In genomic region chr5:150124111-150124557, GRCh38 we compare ENCODE assay signal across 24 cellular contexts. TPM values are rescaled to one million over a fixed set of nuclear protein-coding genes. Genes with fewer than 3 reads are reported as not detected.
"Had no signal": no experiment of that assay in that cellular context is flagged by ENCODE, and none has a peak within 500 bp of the region (broad histone marks: within the 10 kb centered on the region; RNA-seq: fewer than 3 reads in every experiment).

No MANE protein-coding gene starts in this region.

- H3K27ac Mint-ChIP-seq: activated CD4-positive, alpha-beta T cell treated with anti-CD3 and anti-CD28 coated beads, Interleukin-2, amount 10 ng/mL, durations not matched to agents 7 days and 5 days; activated CD8-positive, alpha-beta T cell treated with anti-CD3 and anti-CD28 coated beads, Interleukin-2, amount 10 ng/mL, durations not matched to agents 7 days and 5 days had no signal

- H3K36me3 ChIP-seq: breast epithelium had no signal

- H3K4me3 ChIP-seq: breast epithelium, esophagus squamous epithelium, heart right ventricle, lower lobe of right lung, testis, upper lobe of left lung had no signal

- H3K9me3 Mint-ChIP-seq: activated CD4-positive, alpha-beta T cell treated with anti-CD3 and anti-CD28 coated beads, Interleukin-2, amount 10 ng/mL, durations not matched to agents 7 days and 5 days; activated T-cell treated with anti-CD3 and anti-CD28 coated beads, Interleukin-2, amount 50 U/mL, for 4 hours; nephron had no signal

- H3K27me3 Mint-ChIP-seq: activated CD4-positive, alpha-beta T cell treated with anti-CD3 and anti-CD28 coated beads, Interleukin-2, amount 10 ng/mL, durations not matched to agents 7 days and 5 days had no signal

- H3K9me3 ChIP-seq: breast epithelium, esophagus squamous epithelium, heart right ventricle, lower lobe of right lung, SK-N-SH, testis, upper lobe of left lung had no signal

- H3K27ac ChIP-seq: esophagus squamous epithelium, lower lobe of right lung had no signal

- H3K27me3 ChIP-seq: breast epithelium, esophagus squamous epithelium, heart right ventricle, testis, upper lobe of left lung had no signal

- DNase-seq: activated CD4-positive, alpha-beta T cell treated with anti-CD3 and anti-CD28 coated beads, Interleukin-2, amount 10 ng/mL, durations not matched to agents 7 days and 5 days; activated CD4-positive, CD25-positive, alpha-beta regulatory T cell; activated CD8-positive, alpha-beta T cell treated with anti-CD3 and anti-CD28 coated beads, Interleukin-2, amount 10 ng/mL, durations not matched to agents 7 days and 5 days; activated effector memory CD4-positive, alpha-beta T cell treated with Interleukin-2 at 50 U/mL for 16 hours; activated naive CD4-positive, alpha-beta T cell treated with anti-CD3 and anti-CD28 coated beads, Interleukin-2, amount 50 U/mL, for 16 hours; activated T-cell treated with anti-CD3 and anti-CD28 coated beads, Interleukin-2, amount 50 U/mL, for 4 hours; cortex of kidney; effector CD4-positive, alpha-beta T cell; esophagus squamous epithelium; heart right ventricle; lower lobe of right lung; nucleus accumbens; SK-N-SH; stimulated activated CD4-positive, alpha-beta T cell treated with anti-CD3 and anti-CD28 coated beads, Interleukin-15, amount 100 ng/mL, for 24 hours; stimulated activated CD4-positive, alpha-beta T cell treated with anti-CD3 and anti-CD28 coated beads, Interleukin-4, amount 100 ng/mL, for 1 hour; T1000; testis had no signal

- H3K4me1 Mint-ChIP-seq: nephron had no signal

- H3K4me3 Mint-ChIP-seq: activated CD4-positive, alpha-beta T cell treated with anti-CD3 and anti-CD28 coated beads, Interleukin-2, amount 10 ng/mL, durations not matched to agents 7 days and 5 days; activated CD8-positive, alpha-beta T cell treated with anti-CD3 and anti-CD28 coated beads, Interleukin-2, amount 10 ng/mL, durations not matched to agents 7 days and 5 days; activated T-cell treated with anti-CD3 and anti-CD28 coated beads, Interleukin-2, amount 50 U/mL, for 4 hours; nephron had no signal

- H3K4me1 ChIP-seq: breast epithelium had no signal

RNA-seq across cellular contexts. Expression of gene CSF1R, which starts 37.8 kb away (rescaled TPM):
- total RNA-seq: activated CD8-positive, alpha-beta T cell treated with anti-CD3 and anti-CD28 coated beads, Interleukin-2, amount 10 ng/mL, durations not matched to agents 7 days and 5 days; renal cortical epithelial cell had no signal

RNA-seq across cellular contexts. Expression of gene CDX1, which starts 42.4 kb away (rescaled TPM):
- total RNA-seq: activated CD4-positive, alpha-beta T cell treated with anti-CD3 and anti-CD28 coated beads, Interleukin-2, amount 10 ng/mL, durations not matched to agents 7 days and 5 days; activated CD8-positive, alpha-beta T cell treated with anti-CD3 and anti-CD28 coated beads, Interleukin-2, amount 10 ng/mL, durations not matched to agents 7 days and 5 days; astrocyte; esophagus squamous epithelium; lower lobe of right lung; renal cortical epithelial cell; skeletal muscle tissue; T-helper 1 cell treated with Interleukin-12 subunit alpha and Interleukin-12 subunit beta and Interleukin-4 antibody, amounts not matched to agents 30 ng/mL and 1 ng/mL, for 36 hours had no signal
